In genomic region chr7:53940483-53940882, GRCh38 we compare ENCODE assay signal across 19 cellular contexts.
DNase-seq lines count a peak whose midpoint lies in the region; ATAC-seq, FAIRE-seq and TF ChIP-seq lines count a peak whose summit lies in the region.
"Had no signal": no experiment of that assay in that cellular context is flagged by ENCODE, and none has a peak within 500 bp of the region (broad histone marks: within the 10 kb centered on the region; RNA-seq: fewer than 3 reads in every experiment).

No MANE protein-coding gene starts in this region.

- no peak overlapping the region for H3K56ac ChIP-seq in IMR-90 (ENCODE audit: extremely low read depth, insufficient read depth, low read length)

- H3K23ac ChIP-seq in IMR-90 (ENCODE audit: low read depth, low read length): no peak overlapping the region

- no peaks in the 10 kb centered on the region for H3K79me2 ChIP-seq in HepG2 (ENCODE audit: insufficient read depth, low read length)

- H4K8ac ChIP-seq in IMR-90 (ENCODE audit: low read depth in 2 of 2, low read length in 2 of 2): no peak overlapping the region

- TF ChIP-seq EP300 in HepG2 (IDR thresholded peaks at IDR 0.05; ENCODE audit: low read depth in 2 of 2, low read length in 2 of 2): no peak
- no peak for TF ChIP-seq EP300 in HepG2 (CRISPR knock-in tag; IDR thresholded peaks at IDR 0.05; ENCODE audit: borderline replicate concordance)
- no peak for TF ChIP-seq EP300 in esophagus muscularis mucosa (IDR thresholded peaks at IDR 0.05)

- FAIRE-seq in HepG2 (lab: Jason Lieb, UNC) (no peak), D721Med (lab: Jason Lieb, UNC) (no peak)
- FAIRE-seq: G401.6, GM12891, GM19239 had no signal

- DNase-seq in HepG2 (ENCODE audit: low spot score) (no peak), right lobe of liver (no peak), IMR-90 (no peak), D721Med (ENCODE audit: insufficient read length, low spot score) (no peak), esophagus muscularis mucosa (ENCODE audit: extremely low spot score) (no peak)
- DNase-seq: ACHN; BE2C; C1 segment of cervical spinal cord; CD4-positive, alpha-beta memory T cell; CD4-positive, CD25-positive, alpha-beta regulatory T cell; CD8-positive, alpha-beta memory T cell; COR-L47; DMS79 treated with DMSO at 0.1 percent for 48 hours; GF-D8 had no signal

- H3K4me2 ChIP-seq in HepG2 (ENCODE audit: low read depth, low read length) (no peak overlapping the region), IMR-90 (ENCODE audit: low read depth, low read length) (no peak overlapping the region)
- H3K4me2 ChIP-seq: BLaER1 had no signal

- 21% methylated on average over 3 of the region's 3 CpGs for WGBS in HepG2 (ENCODE audit: low lambda C conversion rate)
- WGBS in right lobe of liver (ENCODE audit: insufficient coverage, low coverage, low lambda C conversion rate, missing lambda C conversion rate): 66% methylated on average over 3 of the region's 3 CpGs
- WGBS in IMR-90 (ENCODE audit: extremely low coverage in 2 of 2, insufficient read length in 1 of 2), 2 experiments: no CpG with 5 or more reads among the region's 3 CpGs
- 91% methylated on average over 3 of the region's 3 CpGs for WGBS in esophagus muscularis mucosa

- H3K27me3 ChIP-seq in HepG2 (ENCODE audit: control insufficient read depth in 1 of 2, insufficient read depth in 2 of 2, low read length in 2 of 2) (no peaks in the 10 kb centered on the region), right lobe of liver (no peaks in the 10 kb centered on the region), IMR-90 (ENCODE audit: control insufficient read depth, insufficient read depth, low read length) (no peaks in the 10 kb centered on the region), esophagus muscularis mucosa (no peaks in the 10 kb centered on the region)
- H3K27me3 ChIP-seq: BE2C, BLaER1 had no signal

- no peak overlapping the region for H2BK5ac ChIP-seq in IMR-90 (ENCODE audit: low read depth, low read length, poor library complexity, severe bottlenecking)

- H3K9me3 ChIP-seq in HepG2 (ENCODE audit: low read length) (peaks cover 78% of the 10 kb centered on the region), right lobe of liver (no peaks in the 10 kb centered on the region), IMR-90 (ENCODE audit: control insufficient read depth, insufficient read depth, low read length) (peaks cover 3% of the 10 kb centered on the region; the same call in 1 of the 2 replicates), esophagus muscularis mucosa (no peaks in the 10 kb centered on the region)
- H3K9me3 ChIP-seq: BE2C, BLaER1 had no signal

- H2AK5ac ChIP-seq in IMR-90 (ENCODE audit: low read depth, low read length): no peak overlapping the region

- no peaks in the 10 kb centered on the region for H3K9me1 ChIP-seq in IMR-90 (ENCODE audit: insufficient read depth, low read length)

- no peak overlapping the region for H2AK9ac ChIP-seq in IMR-90 (replicated peaks; ENCODE audit: low read depth, low read length, poor library complexity)

- intact Hi-C loops in HepG2 (cut with micrococcal nuclease; ENCODE audit: unreplicated experiment) (no loop called here), right lobe of liver (cut with DNase I) (no loop called here), IMR-90 (cut with micrococcal nuclease) (no loop called here), esophagus muscularis mucosa (cut with DNase I) (no loop called here)

- TF ChIP-seq CTCF in HepG2 (CRISPR knock-in tag; IDR thresholded peaks at IDR 0.05) (no peak), right lobe of liver (IDR thresholded peaks at IDR 0.05) (no peak), IMR-90 (conservative IDR thresholded peaks at IDR 0.05; ENCODE audit: low read depth, low read length) (no peak), D721Med (IDR thresholded peaks at IDR 0.05; ENCODE audit: insufficient read depth, missing control alignments) (no peak), esophagus muscularis mucosa (IDR thresholded peaks at IDR 0.05) (no peak)

- no peak overlapping the region for H3K18ac ChIP-seq in IMR-90 (ENCODE audit: low read depth, low read length)

- H2BK120ac ChIP-seq in IMR-90 (ENCODE audit: low read depth, low read length): no peak overlapping the region

- no peak for TF ChIP-seq RAD21 in HepG2 (CRISPR knock-in tag; IDR thresholded peaks at IDR 0.05)
- no peak for TF ChIP-seq RAD21 in IMR-90 (IDR thresholded peaks at IDR 0.05; ENCODE audit: low read length)

- H4K20me1 ChIP-seq in HepG2 (ENCODE audit: insufficient read depth, low read length): no peaks in the 10 kb centered on the region
- no peaks in the 10 kb centered on the region for H4K20me1 ChIP-seq in IMR-90 (ENCODE audit: insufficient read depth, low read length)
- H4K20me1 ChIP-seq: BLaER1 had no signal

- H3K9ac ChIP-seq in HepG2 (ENCODE audit: insufficient read depth, low read depth, low read length): no peak overlapping the region
- no peak overlapping the region for H3K9ac ChIP-seq in IMR-90 (ENCODE audit: low read depth, low read length)
- H3K9ac ChIP-seq: BLaER1 had no signal

- POLR2A ChIA-PET in HepG2 (lab: Yijun Ruan, JAX) (no interaction called here), IMR-90 (lab: Charles Lee; ENCODE audit: unreplicated experiment) (no interaction called here)

- H3K4me3 ChIP-seq in HepG2 (replicated peaks in 1 of 3; ENCODE audit: insufficient read depth in 1 of 3, low read depth in 2 of 3, low read length in 3 of 3): no peak overlapping the region
- H3K4me3 ChIP-seq in right lobe of liver: no peak overlapping the region
- H3K4me3 ChIP-seq in IMR-90 (ENCODE audit: insufficient read depth, low read depth, low read length): no peak overlapping the region
- H3K4me3 ChIP-seq in esophagus muscularis mucosa: no peak overlapping the region
- H3K4me3 ChIP-seq: BLaER1 had no signal

- dilution Hi-C loops in IMR-90 (cut with HindIII; ENCODE audit: low sequenced_read_pairs, unreplicated experiment): no loop called here

- H2BK15ac ChIP-seq in IMR-90 (ENCODE audit: low read depth, low read length): no peak overlapping the region

- H3K36me3 ChIP-seq in HepG2 (replicated peaks in 1 of 2; ENCODE audit: control insufficient read depth in 1 of 2, insufficient read depth in 2 of 2, low read length in 2 of 2) (no peaks in the 10 kb centered on the region), right lobe of liver (no peaks in the 10 kb centered on the region), IMR-90 (ENCODE audit: control insufficient read depth, insufficient read depth, low read length) (no peaks in the 10 kb centered on the region), esophagus muscularis mucosa (no peaks in the 10 kb centered on the region)
- H3K36me3 ChIP-seq: BE2C, BLaER1 had no signal

- no peak overlapping the region for H3K14ac ChIP-seq in IMR-90 (replicated peaks; ENCODE audit: low read depth, low read length)

- H3K79me1 ChIP-seq in IMR-90 (ENCODE audit: low read depth in 1 of 2, low read length in 2 of 2): no peaks in the 10 kb centered on the region

- no peaks in the 10 kb centered on the region for H3K4me1 ChIP-seq in HepG2 (ENCODE audit: insufficient read depth, low read length)
- H3K4me1 ChIP-seq in right lobe of liver: no peaks in the 10 kb centered on the region
- H3K4me1 ChIP-seq in IMR-90 (ENCODE audit: control insufficient read depth, insufficient read depth, low read length): no peaks in the 10 kb centered on the region
- no peaks in the 10 kb centered on the region for H3K4me1 ChIP-seq in esophagus muscularis mucosa
- H3K4me1 ChIP-seq: BE2C, BLaER1 had no signal

- CTCF ChIA-PET in HepG2 (lab: Yijun Ruan, JAX; ENCODE audit: low intra/inter-chr PET ratio, low total read pairs): no interaction called here
- CTCF ChIA-PET in IMR-90 (lab: Yijun Ruan, JAX): interaction anchor here (0.7 kb wide), 1 partner anchor 363 kb away, joined by 3 read pairs; no protein-coding TSS in a partner anchor

- in situ Hi-C loops in HepG2 (cut with HindIII; ENCODE audit: extremely low pct_ligation_motif_present, low pct_unique_long_range_greater_than_20kb) (no loop called here), IMR-90 (cut with MboI; ENCODE audit: low sequenced_read_pairs) (no loop called here)

- H3K27ac ChIP-seq in HepG2 (ENCODE audit: extremely low read length, insufficient read depth, low read length) (no peak overlapping the region), right lobe of liver (no peak overlapping the region), IMR-90 (ENCODE audit: insufficient read depth, low read length) (no peak overlapping the region), esophagus muscularis mucosa (replicated peaks in 1 of 4) (no peak overlapping the region)
- H3K27ac ChIP-seq: 22Rv1, BLaER1 had no signal

- H3K4ac ChIP-seq in IMR-90 (ENCODE audit: low read depth, low read length): no peak overlapping the region

- ATAC-seq in HepG2 (no peak), right lobe of liver (no peak), IMR-90 (ENCODE audit: low read depth) (no peak)

- H2BK20ac ChIP-seq in IMR-90 (ENCODE audit: low read depth, low read length): no peak overlapping the region

- H4K5ac ChIP-seq in IMR-90 (ENCODE audit: low read depth, low read length): no peak overlapping the region

- BruUV-seq in HepG2 (replicated peaks; lab: Mats Ljungman, UMichigan) (no TSS peak), IMR-90 (replicated peaks; lab: Mats Ljungman, UMichigan) (no TSS peak)

- no peak for TF ChIP-seq POLR2A in HepG2 (IDR thresholded peaks at IDR 0.05; ENCODE audit: insufficient read depth in 1 of 2, low read depth in 2 of 2, low read length in 2 of 2)
- no peak for TF ChIP-seq POLR2A in right lobe of liver (IDR thresholded peaks at IDR 0.05)
- no peak for TF ChIP-seq POLR2A in IMR-90 (IDR thresholded peaks at IDR 0.05; ENCODE audit: low read depth, low read length)
- no peak for TF ChIP-seq POLR2A in esophagus muscularis mucosa (IDR thresholded peaks at IDR 0.05; ENCODE audit: low read depth)

- no peak overlapping the region for H4K91ac ChIP-seq in IMR-90 (ENCODE audit: insufficient read depth, low read depth, low read length)

- H2AFZ ChIP-seq in HepG2 (ENCODE audit: low read length): no peak overlapping the region
- H2AFZ ChIP-seq in IMR-90 (replicated peaks; ENCODE audit: low read length, poor library complexity): no peak overlapping the region

TF ChIP-seq in HepG2, 621 proteins besides CTCF, POLR2A, EP300 and RAD21 (continues in another document):
- TF ChIP-seq MAFK (conservative IDR thresholded peaks at IDR 0.05 in 1 of 2, IDR thresholded peaks at IDR 0.05 in 1 of 2; ENCODE audit: low read length in 2 of 2) (peak in 1 of 2 experiments; percentile 78; a peak in 3 of 4 replicates), MAFF (IDR thresholded peaks at IDR 0.05; ENCODE audit: low read depth, low read length) (peak; percentile 47; the same call in 1 of the 2 replicates)

TF ChIP-seq in IMR-90, 13 proteins besides CTCF, POLR2A, EP300 and RAD21:
- TF ChIP-seq MXI1 (IDR thresholded peaks at IDR 0.05; ENCODE audit: borderline replicate concordance, low read depth, low read length): no peak
- peak; percentile 83 for TF ChIP-seq MAFK (IDR thresholded peaks at IDR 0.05; ENCODE audit: low read depth, low read length)
